In genomic region chr12:119176267-119177055, GRCh38 we compare ENCODE assay signal across 9 cellular contexts. TPM values are rescaled to one million over a fixed set of nuclear protein-coding genes. Genes with fewer than 3 reads are reported as not detected.
DNase-seq lines count a peak whose midpoint lies in the region; ATAC-seq and TF ChIP-seq lines count a peak whose summit lies in the region.
"Had no signal": no experiment of that assay in that cellular context is flagged by ENCODE, and none has a peak within 500 bp of the region (broad histone marks: within the 10 kb centered on the region; RNA-seq: fewer than 3 reads in every experiment).

No MANE protein-coding gene starts in this region.

- peak overlapping the region; percentile 88 for H3K27ac Mint-ChIP-seq in endodermal cell

- no peaks in the 10 kb centered on the region for H3K36me3 ChIP-seq in endodermal cell (ENCODE audit: control insufficient read depth, insufficient read depth, low read length)
- no peaks in the 10 kb centered on the region for H3K36me3 ChIP-seq in mucosa of descending colon (ENCODE audit: low read depth)

- peaks cover 8% of the 10 kb centered on the region for H3K27me3 ChIP-seq in endodermal cell (ENCODE audit: control insufficient read depth, insufficient read depth, low read length, poor library complexity, severe bottlenecking)

- 80 to 81% methylated on average over 16 to 21 of the region's 21 CpGs for WGBS in endodermal cell (ENCODE audit: insufficient coverage in 1 of 2, insufficient read length in 1 of 2), 2 experiments

- no peaks in the 10 kb centered on the region for H3K9me3 Mint-ChIP-seq in endodermal cell

- H3K4me1 Mint-ChIP-seq in endodermal cell, result peaks cover 39% of the 10 kb centered on the region

- H3K27ac ChIP-seq in endodermal cell (ENCODE audit: low read depth, low read length), result no peak overlapping the region
- H3K27ac ChIP-seq: HL-60 had no signal

- H3K9me3 ChIP-seq in endodermal cell (ENCODE audit: control insufficient read depth, low read length), result no peaks in the 10 kb centered on the region
- H3K9me3 ChIP-seq in mucosa of descending colon, result no peaks in the 10 kb centered on the region

- H3K4me3 ChIP-seq in endodermal cell (ENCODE audit: low read length) (no peak overlapping the region), mucosa of descending colon (no peak overlapping the region)

- TF ChIP-seq CTCF in endodermal cell (conservative IDR thresholded peaks at IDR 0.05) (no peak), mucosa of descending colon (IDR thresholded peaks at IDR 0.05) (no peak), GM20000 (IDR thresholded peaks at IDR 0.05; ENCODE audit: extremely low read depth, missing control alignments) (no peak)

- H3K4me3 Mint-ChIP-seq in endodermal cell, result no peak overlapping the region

- peaks cover 40% of the 10 kb centered on the region for H3K27me3 Mint-ChIP-seq in endodermal cell (ENCODE audit: insufficient read depth)

- DNase-seq in EH (ENCODE audit: low read depth) (peak; percentile 90), NCI-H510A (lab: John Stamatoyannopoulos, UW) (peak; percentile 71), endodermal cell (peak; percentile 82), mucosa of descending colon (peak; percentile 58 to 81 (median 67)), OCI-M1 (lab: John Stamatoyannopoulos, UW) (no peak), GM20000 (ENCODE audit: low spot score) (no peak), inferior parietal cortex (ENCODE audit: extremely low spot score) (no peak)

- no peak overlapping the region for H3K9ac ChIP-seq in endodermal cell (ENCODE audit: extremely low read depth, low read length, poor library complexity, severe bottlenecking)

- H3K36me3 Mint-ChIP-seq in endodermal cell (ENCODE audit: low read depth), result no peaks in the 10 kb centered on the region

- H3K4me1 ChIP-seq in endodermal cell (ENCODE audit: control insufficient read depth, insufficient read depth, low read length) (peaks cover 30% of the 10 kb centered on the region), mucosa of descending colon (ENCODE audit: low read depth) (peaks cover 2% of the 10 kb centered on the region)

- intact Hi-C loops in mucosa of descending colon (cut with DNase I, micrococcal nuclease), result no loop called here

- ATAC-seq in mucosa of descending colon (peak; percentile 68), GM21360 (IDR thresholded peaks at IDR 0.05; ENCODE audit: unreplicated experiment) (no peak)

RNA-seq across cellular contexts. Expression of gene HSPB8, which starts 2.3 kb away (rescaled TPM):
- total RNA-seq in endodermal cell (10 to 100 TPM in 1 of 2 donors, 1 to 10 TPM in 1; 9.7 to 10.4 TPM), mucosa of descending colon (100 to 1,000 TPM in 1 of 3 donors, 10 to 100 TPM in 1, 1 to 10 TPM in 1; 4.7 to 232 (median 10.4) TPM)
- 5.5 TPM for polyA plus RNA-seq in endodermal cell (2013, experiment 1 of 2)
- 7.6 TPM for polyA plus RNA-seq in endodermal cell (2013, experiment 2 of 2)

Comparison
In these comparisons a context has a peak if more than half of its experiments do, and no peak if none do; other contexts are left out.
1. DNase-seq: peak in EH (single experiment), NCI-H510A (single experiment), endodermal cell (single experiment) and mucosa of descending colon (3 of 3); none in OCI-M1 (single experiment), GM20000 (single experiment) and inferior parietal cortex (single experiment).